In genomic region chr6:40852667-40853383, GRCh38 we compare ENCODE assay signal across 8 cellular contexts.
DNase-seq lines count a peak whose midpoint lies in the region; ATAC-seq and TF ChIP-seq lines count a peak whose summit lies in the region.

No MANE protein-coding gene starts in this region.

- TF ChIP-seq CTCF in 22Rv1 (IDR thresholded peaks at IDR 0.05), result peak; percentile 78
- TF ChIP-seq CTCF in OCI-LY7 (conservative IDR thresholded peaks at IDR 0.05; ENCODE audit: low read length), result peak; percentile 75
- peak; percentile 50 for TF ChIP-seq CTCF in fibroblast of villous mesenchyme (IDR thresholded peaks at IDR 0.05; ENCODE audit: insufficient read depth, low read depth, low read length)

- H3K36me3 ChIP-seq in OCI-LY7 (ENCODE audit: insufficient read depth, low read length), result no peaks in the 10 kb centered on the region

- H3K4me1 ChIP-seq in OCI-LY7 (ENCODE audit: insufficient read depth, low read length, poor library complexity, severe bottlenecking), result no peaks in the 10 kb centered on the region

- ATAC-seq in GM19328 (IDR thresholded peaks at IDR 0.05; ENCODE audit: unreplicated experiment) (no peak), HG02678 (IDR thresholded peaks at IDR 0.05; ENCODE audit: unreplicated experiment) (no peak)

- CTCF ChIA-PET in OCI-LY7 (lab: Charles Lee; ENCODE audit: unreplicated experiment), result no interaction called here

- no peak overlapping the region for H3K4me3 ChIP-seq in OCI-LY7 (ENCODE audit: low read depth, low read length, poor library complexity, severe bottlenecking)
- no peak overlapping the region for H3K4me3 ChIP-seq in fibroblast of villous mesenchyme (ENCODE audit: low read depth, low read length)

- H2AFZ ChIP-seq in OCI-LY7 (ENCODE audit: low read length), result no peak overlapping the region

- H3K79me2 ChIP-seq in OCI-LY7 (ENCODE audit: insufficient read depth, low read depth, low read length), result no peaks in the 10 kb centered on the region

- POLR2A ChIA-PET in OCI-LY7 (lab: Charles Lee), result no interaction called here

- H3K9me2 ChIP-seq in OCI-LY7 (ENCODE audit: insufficient read depth, low read length), result no peaks in the 10 kb centered on the region

- H3K27ac ChIP-seq in 22Rv1, result no peak overlapping the region
- H3K27ac ChIP-seq in OCI-LY7 (ENCODE audit: low read depth, low read length, poor library complexity, severe bottlenecking), result no peak overlapping the region

- no peak overlapping the region for H3K4me2 ChIP-seq in OCI-LY7 (ENCODE audit: low read length)

- no peaks in the 10 kb centered on the region for H3K9me3 ChIP-seq in OCI-LY7 (ENCODE audit: low read length)

- intact Hi-C loops in OCI-LY7 (cut with micrococcal nuclease; ENCODE audit: unreplicated experiment), result no loop called here

- peak; percentile 48 for DNase-seq in EH (ENCODE audit: low read depth)
- DNase-seq in OCI-LY7 (ENCODE audit: low spot score), result peak; percentile 22
- DNase-seq in fibroblast of villous mesenchyme (ENCODE audit: low read depth), result no peak
- DNase-seq in globus pallidus (ENCODE audit: low spot score), result no peak
- DNase-seq in NCI-H146 treated with DMSO at 0.1 percent for 48 hours (lab: John Stamatoyannopoulos, UW; ENCODE audit: unreplicated experiment), result no peak

- H4K20me1 ChIP-seq in OCI-LY7 (ENCODE audit: insufficient read depth, low read length), result no peaks in the 10 kb centered on the region

- BruUV-seq in OCI-LY7 (replicated peaks; lab: Mats Ljungman, UMichigan), result no TSS peak

Comparison
In these comparisons a context has a peak if more than half of its experiments do, and no peak if none do; other contexts are left out.
1. DNase-seq: peak in EH (single experiment) and OCI-LY7 (single experiment); none in fibroblast of villous mesenchyme (single experiment), globus pallidus (single experiment) and NCI-H146 treated with DMSO at 0.1 percent for 48 hours (single experiment).
2. Peak in every context shown above with its lines, with median percentiles within 50 percentile points of each other: CTCF ChIP-seq.